Comparison of ENCODE assay signal across 9 cellular contexts in genomic region chr5:13278148-13278547, GRCh38.
A peak's percentile ranks its signal among the peaks of the same experiment; 100 is the strongest.
DNase-seq lines count a peak whose midpoint lies in the region; ATAC-seq and TF ChIP-seq lines count a peak whose summit lies in the region.
"Had no signal": no experiment of that assay in that cellular context is flagged by ENCODE, and none has a peak within 500 bp of the region (broad histone marks: within the 10 kb centered on the region; RNA-seq: fewer than 3 reads in every experiment).

No MANE protein-coding gene starts in this region.

- H3K9me3 ChIP-seq in SU-DHL-6 (ENCODE audit: insufficient read depth, low read length) (0 out of 2 replicates have a peak, but pooled peaks cover 4% of the 10 kb centered on the region), gastroesophageal sphincter (no peaks in the 10 kb centered on the region), Peyer's patch (no peaks in the 10 kb centered on the region)

- no peak overlapping the region for H3K4me2 ChIP-seq in SU-DHL-6 (ENCODE audit: low read depth, low read length, poor library complexity, severe bottlenecking)

- H3K79me2 ChIP-seq in SU-DHL-6 (ENCODE audit: insufficient read depth, low read length), result no peaks in the 10 kb centered on the region

- no peaks in the 10 kb centered on the region for H3K4me1 ChIP-seq in gastroesophageal sphincter
- H3K4me1 ChIP-seq in Peyer's patch, result no peaks in the 10 kb centered on the region

- TF ChIP-seq CTCF in GM06990 (IDR thresholded peaks at IDR 0.05; ENCODE audit: insufficient read depth, low read length, poor library complexity, severe bottlenecking) (peak; percentile 14), SU-DHL-6 (IDR thresholded peaks at IDR 0.05; ENCODE audit: insufficient read depth, low read length, poor library complexity, severe bottlenecking) (peak; percentile 27), mesothelial cell of epicardium (IDR thresholded peaks at IDR 0.05; ENCODE audit: unreplicated experiment) (peak; percentile 48), gastroesophageal sphincter (IDR thresholded peaks at IDR 0.05) (no peak), Peyer's patch (IDR thresholded peaks at IDR 0.05) (no peak)

- no peak overlapping the region for H3K9ac ChIP-seq in SU-DHL-6 (ENCODE audit: low read length)

- no peak overlapping the region for H3K4me3 Mint-ChIP-seq in mesothelial cell of epicardium

- H3K27me3 ChIP-seq in GM06990 (replicated peaks; ENCODE audit: control insufficient read depth, insufficient read depth, low read length) (no peaks in the 10 kb centered on the region), SU-DHL-6 (ENCODE audit: low read length) (no peaks in the 10 kb centered on the region), gastroesophageal sphincter (no peaks in the 10 kb centered on the region), Peyer's patch (no peaks in the 10 kb centered on the region)

- TF ChIP-seq POLR2A in gastroesophageal sphincter (IDR thresholded peaks at IDR 0.05) (no peak), Peyer's patch (IDR thresholded peaks at IDR 0.05) (no peak)

- H4K20me1 ChIP-seq in SU-DHL-6 (ENCODE audit: low read depth, low read length), result no peaks in the 10 kb centered on the region

- no peak overlapping the region for H3K4me3 ChIP-seq in GM06990 (replicated peaks; ENCODE audit: low read depth, low read length)
- no peak overlapping the region for H3K4me3 ChIP-seq in SU-DHL-6 (ENCODE audit: insufficient read depth, low read length, poor library complexity, severe bottlenecking)
- H3K4me3 ChIP-seq in gastroesophageal sphincter, result no peak overlapping the region
- H3K4me3 ChIP-seq in Peyer's patch, result no peak overlapping the region

- no peaks in the 10 kb centered on the region for H3K27me3 Mint-ChIP-seq in mesothelial cell of epicardium (ENCODE audit: low read depth)

- DNase-seq in GM06990 (ENCODE audit: extremely low read depth, insufficient read length), result no peak
- DNase-seq in mesothelial cell of epicardium (ENCODE audit: low spot score in 2 of 2, unreplicated experiment in 2 of 2), result no peak
- no peak for DNase-seq in central memory CD4-positive, alpha-beta T cell
- no peak for DNase-seq in Peyer's patch
- DNase-seq: left cardiac atrium had no signal

- peaks cover 9% of the 10 kb centered on the region for H3K9me3 Mint-ChIP-seq in mesothelial cell of epicardium

- H3K27ac ChIP-seq in SU-DHL-6 (ENCODE audit: low read depth, low read length), result no peak overlapping the region
- H3K27ac ChIP-seq in gastroesophageal sphincter, result no peak overlapping the region
- H3K27ac ChIP-seq in Peyer's patch, result no peak overlapping the region

- 56 to 69% methylated on average over 2 of the region's 2 CpGs for WGBS in gastroesophageal sphincter (ENCODE audit: low coverage in 1 of 2), 2 donors

- H3K4me1 Mint-ChIP-seq in mesothelial cell of epicardium, result peaks cover 11% of the 10 kb centered on the region

- ATAC-seq in HG02885 (IDR thresholded peaks at IDR 0.05; ENCODE audit: poor library complexity, unreplicated experiment), result peak; percentile 58
- no peak for ATAC-seq in gastroesophageal sphincter
- ATAC-seq: esophagus mucosa, left cardiac atrium had no signal

- no peaks in the 10 kb centered on the region for H3K36me3 ChIP-seq in GM06990 (ENCODE audit: control insufficient read depth, insufficient read depth, low read length)
- H3K36me3 ChIP-seq in SU-DHL-6 (ENCODE audit: low read length), result no peaks in the 10 kb centered on the region
- no peaks in the 10 kb centered on the region for H3K36me3 ChIP-seq in gastroesophageal sphincter
- no peaks in the 10 kb centered on the region for H3K36me3 ChIP-seq in Peyer's patch

- no peak for TF ChIP-seq EP300 in gastroesophageal sphincter (IDR thresholded peaks at IDR 0.05)

- no peaks in the 10 kb centered on the region for H3K9me2 ChIP-seq in SU-DHL-6 (replicated peaks; ENCODE audit: insufficient read depth, low read length)

- H3K36me3 Mint-ChIP-seq in mesothelial cell of epicardium, result no peaks in the 10 kb centered on the region

- H3K27ac Mint-ChIP-seq in mesothelial cell of epicardium, result no peak overlapping the region

- no peaks in the 10 kb centered on the region for H3F3A ChIP-seq in SU-DHL-6 (ENCODE audit: insufficient read depth)

- H2AFZ ChIP-seq in SU-DHL-6 (ENCODE audit: low read depth, low read length, severe bottlenecking), result no peak overlapping the region

Comparison
In these comparisons a context has a peak if more than half of its experiments do, and no peak if none do; other contexts are left out.
1. CTCF ChIP-seq: peak in GM06990 (single experiment), SU-DHL-6 (single experiment) and mesothelial cell of epicardium (single experiment); none in gastroesophageal sphincter (0 of 4) and Peyer's patch (0 of 6).